13 cellular contexts compared by ENCODE assay signal in the genomic region with DNA sequence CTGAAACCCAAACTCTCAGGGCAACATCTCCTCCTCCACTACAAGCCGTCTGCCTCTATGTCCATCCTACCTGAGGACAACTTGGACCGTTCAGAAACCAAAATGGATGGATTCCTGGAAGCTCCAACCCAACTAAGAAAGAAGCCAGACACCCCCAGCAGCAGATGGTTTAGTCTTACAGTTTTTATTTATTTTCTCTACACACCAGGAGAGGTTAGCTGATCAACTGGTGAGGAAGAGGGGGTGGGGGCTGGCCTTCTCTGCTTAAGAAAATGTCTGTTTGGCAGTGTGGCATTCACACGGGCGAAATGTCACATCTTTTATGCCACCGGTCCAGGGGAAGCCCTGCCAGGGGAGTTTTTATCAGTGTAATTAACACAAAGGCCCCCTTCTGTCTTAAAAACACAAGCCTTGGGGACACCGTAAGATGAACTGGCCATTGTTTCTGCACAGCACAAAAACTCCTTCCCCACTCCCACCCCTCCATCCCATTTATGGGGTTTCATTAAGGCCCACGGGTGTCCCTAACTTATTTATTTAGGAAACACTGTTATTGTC.
A peak's percentile ranks its signal among the peaks of the same experiment; 100 is the strongest.
DNase-seq lines count a peak whose midpoint lies in the region; ATAC-seq, FAIRE-seq and TF ChIP-seq lines count a peak whose summit lies in the region.
"Had no signal": no experiment of that assay in that cellular context is flagged by ENCODE, and none has a peak within 500 bp of the region (broad histone marks: within the 10 kb centered on the region; RNA-seq: fewer than 3 reads in every experiment).

No MANE protein-coding gene starts in this region.

- H3K36me3 ChIP-seq in Karpas-422 (ENCODE audit: insufficient read depth, low read length) = no peaks in the 10 kb centered on the region
- H3K36me3 ChIP-seq in pancreas = no peaks in the 10 kb centered on the region

- FAIRE-seq in pancreas (lab: Jason Lieb, UNC) = no peak
- FAIRE-seq: GM12892 had no signal

- H3K9me3 ChIP-seq in Karpas-422 (ENCODE audit: low read length) (no peaks in the 10 kb centered on the region), pancreas (no peaks in the 10 kb centered on the region)

- H3K9me2 ChIP-seq in Karpas-422 (replicated peaks; ENCODE audit: insufficient read depth, low read length) = no peaks in the 10 kb centered on the region

- CTCF ChIA-PET in MCF 10A (lab: Yijun Ruan, JAX) = interaction anchor here (0.6 to 2.1 kb wide), 10 partner anchors 9 to 1409 kb away, joined by 3 to 15 read pairs (median 3); no protein-coding TSS in a partner anchor

- H3K4me2 ChIP-seq in Karpas-422 (ENCODE audit: low read depth, low read length, poor library complexity, severe bottlenecking) = no peak overlapping the region

- H3K9ac ChIP-seq in Karpas-422 (ENCODE audit: low read length) = no peak overlapping the region

- peak overlapping the region; percentile 74 for H2AFZ ChIP-seq in Karpas-422 (ENCODE audit: low read length)

- no peak overlapping the region for H3K4me3 Mint-ChIP-seq in MCF 10A (ENCODE audit: unreplicated experiment)
- H3K4me3 Mint-ChIP-seq: activated B cell treated with CpG ODN at 0.5 μM for 24 hours; activated naive CD8-positive, alpha-beta T cell had no signal

- DNase-seq in COLO668 (lab: John Stamatoyannopoulos, UW; ENCODE audit: unreplicated experiment) = peak; percentile 13
- no peak for DNase-seq in Karpas-422
- DNase-seq in MCF 10A (ENCODE audit: unreplicated experiment) = no peak
- DNase-seq in pancreas = no peak
- no peak for DNase-seq in NCI-H82 treated with DMSO at 0.1 percent for 48 hours (lab: John Stamatoyannopoulos, UW; ENCODE audit: unreplicated experiment)
- no peak for DNase-seq in medulla oblongata (ENCODE audit: extremely low spot score)
- DNase-seq: activated B cell treated with CpG ODN at 0.5 μM for 24 hours; activated CD8-positive, alpha-beta memory T cell treated with anti-CD3 and anti-CD28 coated beads, Interleukin-2, amount 50 U/mL, for 4 hours had no signal

- intact Hi-C loops in MCF 10A (cut with micrococcal nuclease) = loop anchor here (5.0 kb wide), 1 partner anchor 368 kb away; no protein-coding TSS in a partner anchor
- intact Hi-C loops in pancreas (cut with DNase I) = no loop called here

- WGBS in pancreas, 2 donors = 46 to 52% methylated on average over 7 of the region's 7 CpGs

- no peak overlapping the region for H3K4me3 ChIP-seq in Karpas-422 (ENCODE audit: low read length)
- H3K4me3 ChIP-seq in pancreas = no peak overlapping the region
- H3K4me3 ChIP-seq: lung had no signal

- no peaks in the 10 kb centered on the region for H3K9me3 Mint-ChIP-seq in MCF 10A (ENCODE audit: unreplicated experiment)
- H3K9me3 Mint-ChIP-seq: activated B cell treated with CpG ODN at 0.5 μM for 24 hours had no signal

- H3K36me3 Mint-ChIP-seq in MCF 10A (ENCODE audit: insufficient read depth, unreplicated experiment) = no peaks in the 10 kb centered on the region
- H3K36me3 Mint-ChIP-seq: activated naive CD8-positive, alpha-beta T cell had no signal

- H3K27me3 ChIP-seq in Karpas-422 (ENCODE audit: low read length) = no peaks in the 10 kb centered on the region
- no peaks in the 10 kb centered on the region for H3K27me3 ChIP-seq in pancreas

- H3K27ac Mint-ChIP-seq in MCF 10A (ENCODE audit: low read depth, unreplicated experiment) = peak overlapping the region; percentile 95
- H3K27ac Mint-ChIP-seq: activated B cell treated with CpG ODN at 0.5 μM for 24 hours; activated naive CD8-positive, alpha-beta T cell had no signal

- H3K4me1 ChIP-seq in Karpas-422 (ENCODE audit: low read length) (peaks cover 10% of the 10 kb centered on the region), pancreas (peaks cover 3 to 8% (median 7%) of the 10 kb centered on the region in 3 donors)

- no TSS peak for BruUV-seq in MCF 10A (replicated peaks; lab: Mats Ljungman, UMichigan)

- peak in 3 of 4 donors; percentile 5 to 29 (median 9) for ATAC-seq in pancreas
- ATAC-seq in HG03095 (IDR thresholded peaks at IDR 0.05; ENCODE audit: unreplicated experiment) = no peak
- ATAC-seq in HG03521 (IDR thresholded peaks at IDR 0.05; ENCODE audit: unreplicated experiment) = no peak

- H3K79me2 ChIP-seq in Karpas-422 (ENCODE audit: low read length) = no peaks in the 10 kb centered on the region

- TF ChIP-seq CTCF in MCF 10A (IDR thresholded peaks at IDR 0.05; ENCODE audit: unreplicated experiment) (no peak), pancreas (IDR thresholded peaks at IDR 0.05) (no peak)

- H4K20me1 ChIP-seq in Karpas-422 (ENCODE audit: insufficient read depth, low read depth, low read length) = no peaks in the 10 kb centered on the region

- peaks cover 14% of the 10 kb centered on the region for H3K4me1 Mint-ChIP-seq in MCF 10A (ENCODE audit: insufficient read depth, unreplicated experiment)
- H3K4me1 Mint-ChIP-seq: activated B cell treated with CpG ODN at 0.5 μM for 24 hours had no signal

- POLR2A ChIA-PET in MCF 10A (lab: Yijun Ruan, JAX) = interaction anchor here (0.6 to 3.2 kb wide), 11 partner anchors 25 to 1295 kb away, joined by 3 to 15 read pairs (median 5); no protein-coding TSS in a partner anchor

- no peaks in the 10 kb centered on the region for H3K27me3 Mint-ChIP-seq in MCF 10A (ENCODE audit: insufficient read depth, unreplicated experiment)

- no peak overlapping the region for H3K27ac ChIP-seq in Karpas-422 (ENCODE audit: low read length)
- peak overlapping the region in 2 of 4 donors; percentile 46 to 59 for H3K27ac ChIP-seq in pancreas

Comparison
In these comparisons a context has a peak if more than half of its experiments do, and no peak if none do; other contexts are left out.
1. ATAC-seq: peak in pancreas (3 of 4); none in HG03095 (single experiment) and HG03521 (single experiment).